1 cellular context compared by ENCODE assay signal in genomic region chr20:32628960-32629530, GRCh38.
TF ChIP-seq lines count a peak whose summit lies in the region.

No MANE protein-coding gene starts in this region.

TF ChIP-seq in K562, 482 proteins besides CTCF, POLR2A, EP300 and RAD21 (continued from another document and continues in another):
- TF ChIP-seq XRCC4 (IDR thresholded peaks at IDR 0.05; ENCODE audit: extremely low read depth, insufficient read depth, insufficient read length) (no peak), PTTG1 (tag; IDR thresholded peaks at IDR 0.05; ENCODE audit: low read depth) (no peak), ZNF655 (CRISPR knock-in tag; IDR thresholded peaks at IDR 0.05) (no peak), LCOR (CRISPR knock-in tag; IDR thresholded peaks at IDR 0.05) (no peak), THAP12 (CRISPR knock-in tag; IDR thresholded peaks at IDR 0.05) (no peak), MEF2D (tag; conservative IDR thresholded peaks at IDR 0.05; ENCODE audit: low read depth) (no peak), ZNF24 (IDR thresholded peaks at IDR 0.05) (no peak), THRA (IDR thresholded peaks at IDR 0.05) (no peak), ZNF274 (IDR thresholded peaks at IDR 0.05; ENCODE audit: borderline replicate concordance, low read depth, low read length) (no peak), UBTF (IDR thresholded peaks at IDR 0.05; ENCODE audit: borderline replicate concordance in 1 of 2, low read depth in 2 of 2, low read length in 2 of 2) (no peak), SMARCC2 (IDR thresholded peaks at IDR 0.05; ENCODE audit: low read depth) (no peak; the same call in 1 of the 2 replicates), SPI1 (IDR thresholded peaks at IDR 0.05; ENCODE audit: borderline replicate concordance, low read depth, low read length) (no peak), HNRNPUL1 (IDR thresholded peaks at IDR 0.05; ENCODE audit: low read length) (no peak), HMBOX1 (IDR thresholded peaks at IDR 0.05) (no peak), ZNF699 (CRISPR knock-in tag; IDR thresholded peaks at IDR 0.05; ENCODE audit: insufficient replicate concordance) (no peak), MTA1 (IDR thresholded peaks at IDR 0.05; ENCODE audit: borderline replicate concordance) (no peak), WHSC1 (IDR thresholded peaks at IDR 0.05; ENCODE audit: low read length) (no peak), HNRNPK (IDR thresholded peaks at IDR 0.05; ENCODE audit: low read depth, low read length, poor library complexity, severe bottlenecking) (no peak), TCF7 (IDR thresholded peaks at IDR 0.05; ENCODE audit: borderline replicate concordance) (no peak), FOXJ2 (tag; IDR thresholded peaks at IDR 0.05) (no peak), ATF6 (CRISPR knock-in tag; IDR thresholded peaks at IDR 0.05) (no peak), DEAF1 (CRISPR knock-in tag; IDR thresholded peaks at IDR 0.05) (no peak), CHAMP1 (IDR thresholded peaks at IDR 0.05) (no peak), NCOA6 (IDR thresholded peaks at IDR 0.05) (no peak), CUX1 (CRISPR knock-in tag; IDR thresholded peaks at IDR 0.05) (no peak), ARID2 (IDR thresholded peaks at IDR 0.05) (no peak), HDAC1 (IDR thresholded peaks at IDR 0.05) (peak in 1 of 2 experiments; percentile 25; a peak in 1 of 4 replicates), ETV5 (CRISPR knock-in tag; IDR thresholded peaks at IDR 0.05; ENCODE audit: low read depth) (0 out of 2 replicates have a peak, but pooled peaks have one; percentile 55), ATF3 (IDR thresholded peaks at IDR 0.05) (no peak), ATF3 (CRISPR knock-in tag; conservative IDR thresholded peaks at IDR 0.05) (no peak), NR2C1 (IDR thresholded peaks at IDR 0.05) (no peak), NR2C1 (tag; IDR thresholded peaks at IDR 0.05) (no peak), RFX5 (IDR thresholded peaks at IDR 0.05; ENCODE audit: low read depth, low read length) (no peak), ZNF79 (CRISPR knock-in tag; IDR thresholded peaks at IDR 0.05; ENCODE audit: low read depth) (no peak), ARID3B (CRISPR knock-in tag; IDR thresholded peaks at IDR 0.05; ENCODE audit: borderline replicate concordance) (no peak), MTA3 (IDR thresholded peaks at IDR 0.05; ENCODE audit: borderline replicate concordance) (no peak), GATAD2A (IDR thresholded peaks at IDR 0.05) (peak; percentile 35; the same call in 1 of the 2 replicates)
